8 cellular contexts compared by ENCODE assay signal in genomic region chr1:198699167-198700015, GRCh38.
DNase-seq lines count a peak whose midpoint lies in the region; ATAC-seq and TF ChIP-seq lines count a peak whose summit lies in the region.

No MANE protein-coding gene starts in this region.

- TF ChIP-seq CTCF in DND-41 (IDR thresholded peaks at IDR 0.05; ENCODE audit: borderline replicate concordance, extremely low read depth, low read length, poor library complexity, severe bottlenecking), result peak; percentile 52

- ATAC-seq in DND-41 (ENCODE audit: insufficient read depth, low read depth) (peak; percentile 55; the same call in 1 of the 3 replicates), HG03442 (IDR thresholded peaks at IDR 0.05; ENCODE audit: unreplicated experiment) (no peak)

- no peak overlapping the region for H3K4me3 ChIP-seq in DND-41 (ENCODE audit: low read depth in 1 of 2, low read length in 2 of 2)

- H3K79me2 ChIP-seq in DND-41 (ENCODE audit: insufficient read depth, low read length), result no peaks in the 10 kb centered on the region

- H2AFZ ChIP-seq in DND-41 (ENCODE audit: low read depth, low read length), result no peak overlapping the region

- H3K36me3 ChIP-seq in DND-41 (ENCODE audit: insufficient read depth, low read length), result peaks cover 26% of the 10 kb centered on the region

- H3K27ac ChIP-seq in DND-41 (ENCODE audit: low read length), result no peak overlapping the region

- H3K9me3 ChIP-seq in DND-41 (ENCODE audit: insufficient read depth, low read length, severe bottlenecking), result no peaks in the 10 kb centered on the region

- H3K27me3 ChIP-seq in DND-41 (ENCODE audit: insufficient read depth, low read length, poor library complexity), result no peaks in the 10 kb centered on the region

- H3K4me1 ChIP-seq in DND-41 (ENCODE audit: insufficient read depth, low read length), result no peaks in the 10 kb centered on the region

- no peak overlapping the region for H3K9ac ChIP-seq in DND-41 (ENCODE audit: low read depth, low read length)

- H4K20me1 ChIP-seq in DND-41 (ENCODE audit: insufficient read depth, low read length), result no peaks in the 10 kb centered on the region

- H3K4me2 ChIP-seq in DND-41 (ENCODE audit: insufficient read depth, low read length), result no peak overlapping the region

- DNase-seq in DND-41 (peak; percentile 41), NAMALWA (ENCODE audit: low spot score) (peak; percentile 34), ecto neural progenitor cell (ENCODE audit: low spot score) (peak; percentile 74), mucosa of gallbladder (ENCODE audit: low spot score) (peak; percentile 56), GF-D8 (lab: John Stamatoyannopoulos, UW) (no peak)
- DNase-seq in activated CD4-positive, alpha-beta T cell treated with anti-CD3 and anti-CD28 coated beads, Interleukin-2, amount 50 U/mL, for 48 hours, result peak; percentile 77 to 81
- peak; percentile 62 for DNase-seq in stimulated activated CD8-positive, alpha-beta memory T cell treated with anti-CD3 and anti-CD28 coated beads, Interleukin-7, amount 100 ng/mL, for 4 hours (ENCODE audit: low read depth in 2 of 2)
